8 cellular contexts compared by ENCODE assay signal in genomic region chr11:11155962-11156815, GRCh38.
DNase-seq lines count a peak whose midpoint lies in the region; ATAC-seq, FAIRE-seq and TF ChIP-seq lines count a peak whose summit lies in the region.

No MANE protein-coding gene starts in this region.

- no peaks in the 10 kb centered on the region for H3K79me2 ChIP-seq in Loucy (ENCODE audit: insufficient read depth, low read length)

- peak overlapping the region; percentile 77 for H3K4me3 Mint-ChIP-seq in activated T-helper 17 cell treated with anti-CD3 and anti-CD28 coated beads, Interleukin-2, amount 50 U/mL, for 72 hours

- H3K27me3 ChIP-seq in Loucy (ENCODE audit: insufficient read depth, low read length, poor library complexity, severe bottlenecking) (no peaks in the 10 kb centered on the region), kidney epithelial cell (ENCODE audit: control insufficient read depth, insufficient read depth, low read length) (peaks cover 4% of the 10 kb centered on the region)

- no peaks in the 10 kb centered on the region for H3K36me3 ChIP-seq in Loucy (ENCODE audit: insufficient read depth, low read length)
- no peaks in the 10 kb centered on the region for H3K36me3 ChIP-seq in kidney epithelial cell (ENCODE audit: control insufficient read depth, insufficient read depth, low read length)

- H3K27me3 Mint-ChIP-seq in activated T-helper 17 cell treated with anti-CD3 and anti-CD28 coated beads, Interleukin-2, amount 50 U/mL, for 72 hours = no peaks in the 10 kb centered on the region

- H3K9me3 Mint-ChIP-seq in activated T-helper 17 cell treated with anti-CD3 and anti-CD28 coated beads, Interleukin-2, amount 50 U/mL, for 72 hours = no peaks in the 10 kb centered on the region

- no peaks in the 10 kb centered on the region for H3K9me2 ChIP-seq in Loucy (replicated peaks; ENCODE audit: low read depth, low read length)

- peaks cover 20% of the 10 kb centered on the region for H3K4me1 Mint-ChIP-seq in activated T-helper 17 cell treated with anti-CD3 and anti-CD28 coated beads, Interleukin-2, amount 50 U/mL, for 72 hours

- H3K4me3 ChIP-seq in Loucy (ENCODE audit: low read length, poor library complexity, severe bottlenecking) = no peak overlapping the region
- H3K4me3 ChIP-seq in kidney epithelial cell (ENCODE audit: low read depth, low read length) = no peak overlapping the region

- peak overlapping the region; percentile 91 for H3K27ac Mint-ChIP-seq in activated T-helper 17 cell treated with anti-CD3 and anti-CD28 coated beads, Interleukin-2, amount 50 U/mL, for 72 hours

- 0 out of 2 replicates have a peak overlapping the region, but pooled peaks have one; percentile 12 for H2AFZ ChIP-seq in Loucy (ENCODE audit: low read length)

- H3K4me1 ChIP-seq in Loucy (ENCODE audit: insufficient read depth, low read length, poor library complexity, severe bottlenecking) = no peaks in the 10 kb centered on the region

- ATAC-seq in activated T-helper 17 cell treated with anti-CD3 and anti-CD28 coated beads, Interleukin-2, amount 50 U/mL, for 72 hours (replicated peaks) = peak; percentile 79
- no peak for ATAC-seq in HG02852 (IDR thresholded peaks at IDR 0.05; ENCODE audit: unreplicated experiment)

- no peak for FAIRE-seq in D721Med (lab: Jason Lieb, UNC)

- H3F3A ChIP-seq in Loucy (ENCODE audit: low read depth) = no peaks in the 10 kb centered on the region

- no peak overlapping the region for H3K9ac ChIP-seq in Loucy (ENCODE audit: low read depth, low read length, poor library complexity, severe bottlenecking)

- H3K36me3 Mint-ChIP-seq in activated T-helper 17 cell treated with anti-CD3 and anti-CD28 coated beads, Interleukin-2, amount 50 U/mL, for 72 hours (ENCODE audit: low read depth) = no peaks in the 10 kb centered on the region

- H3K4me2 ChIP-seq in Loucy (ENCODE audit: low read depth, low read length, poor library complexity, severe bottlenecking) = no peak overlapping the region

- no peaks in the 10 kb centered on the region for H3K9me3 ChIP-seq in Loucy (ENCODE audit: insufficient read depth, low read depth, low read length)

- TF ChIP-seq CTCF in D721Med (IDR thresholded peaks at IDR 0.05; ENCODE audit: insufficient read depth, missing control alignments) (peak; percentile 48), Loucy (conservative IDR thresholded peaks at IDR 0.05; ENCODE audit: low read length) (peak; percentile 83), kidney epithelial cell (IDR thresholded peaks at IDR 0.05; ENCODE audit: insufficient read depth, low read length, poor library complexity, severe bottlenecking) (peak; percentile 59)

- DNase-seq in D721Med (ENCODE audit: insufficient read length, low spot score) (peak; percentile 29), kidney epithelial cell (ENCODE audit: low read depth) (no peak), NCI-H1694 (lab: John Stamatoyannopoulos, UW) (no peak), H4 (ENCODE audit: low spot score) (no peak), NCI-H2107 treated with DMSO at 0.1 percent for 48 hours (lab: John Stamatoyannopoulos, UW; ENCODE audit: unreplicated experiment) (no peak)

- H4K20me1 ChIP-seq in Loucy (ENCODE audit: insufficient read depth, low read length, poor library complexity, severe bottlenecking) = no peaks in the 10 kb centered on the region
